ENCODE assay signal across 13 cellular contexts in the genomic region with DNA sequence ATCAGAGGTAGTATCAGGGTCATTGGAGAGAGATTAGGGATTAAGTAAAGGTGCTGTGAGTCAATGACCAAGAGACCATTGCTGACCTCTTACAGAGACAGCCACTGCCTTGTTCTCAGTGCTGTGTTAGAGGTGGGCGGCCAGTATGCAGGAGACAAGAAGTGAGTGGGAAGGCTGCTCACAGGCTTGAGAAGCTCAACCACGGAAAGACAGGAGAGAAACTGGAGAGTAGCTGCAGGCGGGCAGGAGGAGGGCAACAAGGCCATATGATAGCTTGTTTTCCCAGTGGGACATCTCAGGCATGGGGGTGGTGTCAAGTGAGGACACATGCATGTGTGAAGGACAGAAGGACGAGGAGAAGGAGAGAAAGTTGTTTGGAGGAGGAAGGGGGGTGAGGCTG.
DNase-seq lines count a peak whose midpoint lies in the region; ATAC-seq and TF ChIP-seq lines count a peak whose summit lies in the region.
"Had no signal": no experiment of that assay in that cellular context is flagged by ENCODE, and none has a peak within 500 bp of the region (broad histone marks: within the 10 kb centered on the region; RNA-seq: fewer than 3 reads in every experiment).

No MANE protein-coding gene starts in this region.

- no peak overlapping the region for H3K27ac Mint-ChIP-seq in endodermal cell
- H3K27ac Mint-ChIP-seq: B cell; CD4-positive, alpha-beta T cell; H9 had no signal

- H3K27me3 ChIP-seq in endodermal cell (ENCODE audit: control insufficient read depth, insufficient read depth, low read length, poor library complexity, severe bottlenecking), result peaks cover 30% of the 10 kb centered on the region

- H3K4me3 ChIP-seq in HEK293 (ENCODE audit: low read depth, low read length) (no peak overlapping the region), endodermal cell (ENCODE audit: low read length) (no peak overlapping the region)

- H3K4me1 Mint-ChIP-seq in endodermal cell, result peaks cover 5% of the 10 kb centered on the region
- H3K4me1 Mint-ChIP-seq: B cell, H9 had no signal

- CTCF ChIA-PET in HEK293 (lab: Yijun Ruan, JAX), result no interaction called here

- peaks cover 54% of the 10 kb centered on the region for H3K27me3 Mint-ChIP-seq in endodermal cell (ENCODE audit: insufficient read depth)
- H3K27me3 Mint-ChIP-seq: B cell; CD4-positive, alpha-beta T cell had no signal

- H3K27ac ChIP-seq in HEK293 (ENCODE audit: extremely low read depth, low read depth, low read length), result no peak overlapping the region
- H3K27ac ChIP-seq in endodermal cell (ENCODE audit: low read depth, low read length), result no peak overlapping the region

- ATAC-seq in HG03025 (IDR thresholded peaks at IDR 0.05; ENCODE audit: low FRiP score, unreplicated experiment) (peak; percentile 58), omental fat pad (ENCODE audit: low FRiP score) (no peak), GM19452 (IDR thresholded peaks at IDR 0.05; ENCODE audit: unreplicated experiment) (no peak), HG03520 (IDR thresholded peaks at IDR 0.05; ENCODE audit: unreplicated experiment) (no peak)

- H3K9me3 Mint-ChIP-seq in endodermal cell, result peaks cover 1% of the 10 kb centered on the region
- H3K9me3 Mint-ChIP-seq: CD4-positive, alpha-beta T cell; H9 had no signal

- peak; percentile 76 for DNase-seq in endodermal cell
- DNase-seq in omental fat pad (ENCODE audit: low spot score), result no peak
- no peak for DNase-seq in DMS153 (lab: John Stamatoyannopoulos, UW)
- DNase-seq: C1 segment of cervical spinal cord; CD4-positive, alpha-beta T cell; DMS53; GF-D8; H9 had no signal

- no peaks in the 10 kb centered on the region for H3K36me3 ChIP-seq in HEK293 (ENCODE audit: control insufficient read depth in 2 of 2, insufficient read depth in 1 of 2, low read length in 2 of 2)
- H3K36me3 ChIP-seq in endodermal cell (ENCODE audit: control insufficient read depth, insufficient read depth, low read length), result no peaks in the 10 kb centered on the region

- WGBS in endodermal cell (ENCODE audit: insufficient coverage in 1 of 2, insufficient read length in 1 of 2), 2 experiments, result 58% methylated on average over 2 to 4 of the region's 4 CpGs

- TF ChIP-seq CTCF in HEK293 (tag by site-specific recombination; IDR thresholded peaks at IDR 0.05), result no peak
- no peak for TF ChIP-seq CTCF in endodermal cell (conservative IDR thresholded peaks at IDR 0.05)
- TF ChIP-seq CTCF in omental fat pad (IDR thresholded peaks at IDR 0.05), result no peak

- H3K9me3 ChIP-seq in HEK293 (ENCODE audit: control insufficient read depth, insufficient read depth, low read depth, low read length), result no peaks in the 10 kb centered on the region
- H3K9me3 ChIP-seq in endodermal cell (ENCODE audit: control insufficient read depth, low read length), result peaks cover 9% of the 10 kb centered on the region

- H3K4me3 Mint-ChIP-seq in endodermal cell, result no peak overlapping the region
- H3K4me3 Mint-ChIP-seq: B cell; CD4-positive, alpha-beta T cell; H9 had no signal

- H3K9ac ChIP-seq in endodermal cell (ENCODE audit: extremely low read depth, low read length, poor library complexity, severe bottlenecking), result peak overlapping the region; percentile 62

- no peaks in the 10 kb centered on the region for H3K36me3 Mint-ChIP-seq in endodermal cell (ENCODE audit: low read depth)

- POLR2A ChIA-PET in HEK293 (lab: Yijun Ruan, JAX), result no interaction called here

- H3K4me1 ChIP-seq in HEK293 (ENCODE audit: control insufficient read depth, insufficient read depth, low read length), result no peaks in the 10 kb centered on the region
- peaks cover 5% of the 10 kb centered on the region for H3K4me1 ChIP-seq in endodermal cell (ENCODE audit: control insufficient read depth, insufficient read depth, low read length)

TF ChIP-seq in HEK293, 187 proteins besides CTCF, POLR2A, EP300 and RAD21:
- no peak for TF ChIP-seq ZNF121 (tag by site-specific recombination; IDR thresholded peaks at IDR 0.05)
- TF ChIP-seq, protein P1, sequence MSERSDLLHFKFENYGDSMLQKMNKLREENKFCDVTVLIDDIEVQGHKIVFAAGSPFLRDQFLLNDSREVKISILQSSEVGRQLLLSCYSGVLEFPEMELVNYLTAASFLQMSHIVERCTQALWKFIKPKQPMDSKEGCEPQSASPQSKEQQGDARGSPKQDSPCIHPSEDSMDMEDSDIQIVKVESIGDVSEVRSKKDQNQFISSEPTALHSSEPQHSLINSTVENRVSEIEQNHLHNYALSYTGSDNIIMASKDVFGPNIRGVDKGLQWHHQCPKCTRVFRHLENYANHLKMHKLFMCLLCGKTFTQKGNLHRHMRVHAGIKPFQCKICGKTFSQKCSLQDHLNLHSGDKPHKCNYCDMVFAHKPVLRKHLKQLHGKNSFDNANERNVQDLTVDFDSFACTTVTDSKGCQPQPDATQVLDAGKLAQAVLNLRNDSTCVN (tag by site-specific recombination; optimal IDR thresholded peaks at IDR 0.05), result no peak
- no peak for TF ChIP-seq SCRT2 (tag by site-specific recombination; IDR thresholded peaks at IDR 0.05)
- TF ChIP-seq ZEB2 (tag by site-specific recombination; IDR thresholded peaks at IDR 0.05), result no peak
- TF ChIP-seq EGR2 (tag by site-specific recombination; IDR thresholded peaks at IDR 0.05; ENCODE audit: low read depth), result peak; percentile 89
- TF ChIP-seq ZNF701 (tag by site-specific recombination; IDR thresholded peaks at IDR 0.05), result no peak
- no peak for TF ChIP-seq ZNF433 (tag by site-specific recombination; IDR thresholded peaks at IDR 0.05; ENCODE audit: low read depth)
- TF ChIP-seq KLF9 (tag by site-specific recombination; IDR thresholded peaks at IDR 0.05; ENCODE audit: low read depth), result no peak
- no peak for TF ChIP-seq ZNF501 (tag by site-specific recombination; IDR thresholded peaks at IDR 0.05)
- TF ChIP-seq, protein P2, sequence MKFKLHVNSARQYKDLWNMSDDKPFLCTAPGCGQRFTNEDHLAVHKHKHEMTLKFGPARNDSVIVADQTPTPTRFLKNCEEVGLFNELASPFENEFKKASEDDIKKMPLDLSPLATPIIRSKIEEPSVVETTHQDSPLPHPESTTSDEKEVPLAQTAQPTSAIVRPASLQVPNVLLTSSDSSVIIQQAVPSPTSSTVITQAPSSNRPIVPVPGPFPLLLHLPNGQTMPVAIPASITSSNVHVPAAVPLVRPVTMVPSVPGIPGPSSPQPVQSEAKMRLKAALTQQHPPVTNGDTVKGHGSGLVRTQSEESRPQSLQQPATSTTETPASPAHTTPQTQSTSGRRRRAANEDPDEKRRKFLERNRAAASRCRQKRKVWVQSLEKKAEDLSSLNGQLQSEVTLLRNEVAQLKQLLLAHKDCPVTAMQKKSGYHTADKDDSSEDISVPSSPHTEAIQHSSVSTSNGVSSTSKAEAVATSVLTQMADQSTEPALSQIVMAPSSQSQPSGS (tag by site-specific recombination; IDR thresholded peaks at IDR 0.05; ENCODE audit: low read depth), result no peak
- TF ChIP-seq ZFHX2 (tag by site-specific recombination; conservative IDR thresholded peaks at IDR 0.05), result peak; percentile 67
- no peak for TF ChIP-seq ZNF335 (tag by site-specific recombination; conservative IDR thresholded peaks at IDR 0.05)
- no peak for TF ChIP-seq ZNF16 (tag by site-specific recombination; IDR thresholded peaks at IDR 0.05; ENCODE audit: low read depth)
- TF ChIP-seq, protein P3, sequence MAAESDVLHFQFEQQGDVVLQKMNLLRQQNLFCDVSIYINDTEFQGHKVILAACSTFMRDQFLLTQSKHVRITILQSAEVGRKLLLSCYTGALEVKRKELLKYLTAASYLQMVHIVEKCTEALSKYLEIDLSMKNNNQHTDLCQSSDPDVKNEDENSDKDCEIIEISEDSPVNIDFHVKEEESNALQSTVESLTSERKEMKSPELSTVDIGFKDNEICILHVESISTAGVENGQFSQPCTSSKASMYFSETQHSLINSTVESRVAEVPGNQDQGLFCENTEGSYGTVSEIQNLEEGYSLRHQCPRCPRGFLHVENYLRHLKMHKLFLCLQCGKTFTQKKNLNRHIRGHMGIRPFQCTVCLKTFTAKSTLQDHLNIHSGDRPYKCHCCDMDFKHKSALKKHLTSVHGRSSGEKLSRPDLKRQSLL (tag by site-specific recombination; IDR thresholded peaks at IDR 0.05), result no peak
